In the genomic region with DNA sequence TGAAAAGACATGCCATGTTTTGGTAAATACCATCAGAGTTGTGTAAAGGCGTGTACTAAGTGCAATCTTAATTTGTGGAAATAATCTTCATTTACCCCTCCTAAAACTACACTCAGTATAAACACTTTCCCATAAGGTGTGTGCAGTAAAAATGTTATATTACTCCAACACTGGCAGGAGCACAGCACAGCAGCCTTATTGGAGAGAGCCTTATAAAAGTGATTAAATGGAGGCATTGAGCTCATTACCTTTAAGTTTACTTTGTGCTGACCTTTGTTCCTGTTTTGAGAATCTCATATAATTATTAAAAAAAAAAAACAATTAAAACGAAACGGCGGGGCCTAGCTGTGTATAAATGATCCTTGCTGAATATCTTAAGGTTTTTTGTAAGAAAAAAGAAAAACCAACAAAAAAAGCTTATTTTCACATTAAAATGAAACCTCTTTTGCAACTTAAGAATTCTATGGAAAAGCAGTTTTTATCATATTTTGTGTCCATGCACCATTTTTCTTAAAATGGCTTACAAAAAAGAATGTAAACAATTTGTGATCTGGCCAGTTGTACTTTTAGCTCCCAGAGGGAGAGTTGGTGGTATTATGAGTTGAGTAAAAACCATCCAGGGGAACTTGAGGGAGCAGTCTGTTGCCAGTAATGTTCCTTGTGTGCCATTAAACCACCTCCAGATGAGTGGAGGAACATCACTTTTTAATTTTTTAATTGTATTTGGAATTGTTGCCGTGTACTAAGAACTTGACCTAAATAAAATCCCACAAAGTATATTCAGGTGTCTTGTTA, we compare ENCODE assay signal across 18 cellular contexts.
DNase-seq lines count a peak whose midpoint lies in the region; ATAC-seq, FAIRE-seq and TF ChIP-seq lines count a peak whose summit lies in the region.
"Had no signal": no experiment of that assay in that cellular context is flagged by ENCODE, and none has a peak within 500 bp of the region (broad histone marks: within the 10 kb centered on the region; RNA-seq: fewer than 3 reads in every experiment).

No MANE protein-coding gene starts in this region.

- no peaks in the 10 kb centered on the region for H3K4me1 ChIP-seq in gastrocnemius medialis
- no peaks in the 10 kb centered on the region for H3K4me1 ChIP-seq in Caco-2

- TF ChIP-seq CTCF in choroid plexus epithelial cell (conservative IDR thresholded peaks at IDR 0.05; ENCODE audit: low read depth, low read length) (no peak), gastrocnemius medialis (IDR thresholded peaks at IDR 0.05 in 4 of 5, conservative IDR thresholded peaks at IDR 0.05 in 1 of 5) (no peak), Caco-2 (IDR thresholded peaks at IDR 0.05; ENCODE audit: insufficient read depth in 1 of 2, low read depth in 1 of 2, low read length in 1 of 2, severe bottlenecking in 1 of 2, unreplicated experiment in 1 of 2) (no peak)

- no peaks in the 10 kb centered on the region for H3K9me3 Mint-ChIP-seq in stimulated activated naive CD8-positive, alpha-beta T cell treated with anti-CD3 and anti-CD28 coated beads, Interleukin-15, amount 100 ng/mL, for 72 hours
- no peaks in the 10 kb centered on the region for H3K9me3 Mint-ChIP-seq in Caco-2 (ENCODE audit: unreplicated experiment)
- H3K9me3 Mint-ChIP-seq: CD4-positive, alpha-beta T cell had no signal

- H3K9me3 ChIP-seq in gastrocnemius medialis (no peaks in the 10 kb centered on the region), Caco-2 (no peaks in the 10 kb centered on the region)

- BruUV-seq in Caco-2 (replicated peaks; lab: Mats Ljungman, UMichigan), result no TSS peak

- H3K36me3 Mint-ChIP-seq in Caco-2 (ENCODE audit: insufficient read depth, unreplicated experiment), result peaks cover 56% of the 10 kb centered on the region

- H3K27ac Mint-ChIP-seq in stimulated activated naive CD8-positive, alpha-beta T cell treated with anti-CD3 and anti-CD28 coated beads, Interleukin-15, amount 100 ng/mL, for 72 hours, result no peak overlapping the region
- no peak overlapping the region for H3K27ac Mint-ChIP-seq in Caco-2 (ENCODE audit: unreplicated experiment)
- H3K27ac Mint-ChIP-seq: B cell; CD4-positive, alpha-beta T cell had no signal

- H3K4me1 Mint-ChIP-seq in stimulated activated naive CD8-positive, alpha-beta T cell treated with anti-CD3 and anti-CD28 coated beads, Interleukin-15, amount 100 ng/mL, for 72 hours, result no peaks in the 10 kb centered on the region
- no peaks in the 10 kb centered on the region for H3K4me1 Mint-ChIP-seq in Caco-2 (ENCODE audit: low read depth, unreplicated experiment)
- H3K4me1 Mint-ChIP-seq: B cell had no signal

- H3K36me3 ChIP-seq in gastrocnemius medialis (no peaks in the 10 kb centered on the region), Caco-2 (ENCODE audit: control insufficient read depth, insufficient read depth, low read length) (no peaks in the 10 kb centered on the region)

- POLR2A ChIA-PET in Caco-2 (lab: Charles Lee), result no interaction called here

- H3K27ac ChIP-seq in gastrocnemius medialis, result no peak overlapping the region
- H3K27ac ChIP-seq: SK-N-MC had no signal

- FAIRE-seq in GM12891 (lab: Jason Lieb, UNC), result peak; percentile 48

- H3K4me3 ChIP-seq in choroid plexus epithelial cell (ENCODE audit: low read depth, low read length) (no peak overlapping the region), gastrocnemius medialis (no peak overlapping the region), Caco-2 (ENCODE audit: low read depth, low read length) (no peak overlapping the region)
- H3K4me3 ChIP-seq: SK-N-MC had no signal

- in situ Hi-C loops in gastrocnemius medialis (cut with MboI; ENCODE audit: low sequenced_read_pairs in 4 of 4), result no loop called here

- no peak for DNase-seq in GM12891 (ENCODE audit: insufficient read length, low spot score)
- peak; percentile 40 for DNase-seq in LHCN-M2 (ENCODE audit: low read depth)
- peak; percentile 36 for DNase-seq in choroid plexus epithelial cell (ENCODE audit: low read depth)
- DNase-seq in left lobe of liver (ENCODE audit: low spot score), result no peak
- no peak for DNase-seq in stimulated activated naive CD8-positive, alpha-beta T cell treated with anti-CD3 and anti-CD28 coated beads, Interleukin-15, amount 100 ng/mL, for 72 hours
- no peak for DNase-seq in gastrocnemius medialis
- no peak for DNase-seq in Caco-2
- DNase-seq: CD4-positive, alpha-beta T cell; DMS79; NCI-H1417 treated with DMSO at 0.1 percent for 48 hours; NCI-H2029 treated with DMSO at 0.1 percent for 48 hours; NCI-H2171 treated with DMSO at 0.1 percent for 48 hours; NCI-H774; Right ventricle myocardium superior had no signal

- no peak overlapping the region for H3K4me3 Mint-ChIP-seq in stimulated activated naive CD8-positive, alpha-beta T cell treated with anti-CD3 and anti-CD28 coated beads, Interleukin-15, amount 100 ng/mL, for 72 hours
- no peak overlapping the region for H3K4me3 Mint-ChIP-seq in Caco-2 (ENCODE audit: unreplicated experiment)
- H3K4me3 Mint-ChIP-seq: B cell; CD4-positive, alpha-beta T cell had no signal

- no peaks in the 10 kb centered on the region for H3K27me3 Mint-ChIP-seq in stimulated activated naive CD8-positive, alpha-beta T cell treated with anti-CD3 and anti-CD28 coated beads, Interleukin-15, amount 100 ng/mL, for 72 hours
- H3K27me3 Mint-ChIP-seq in Caco-2 (ENCODE audit: insufficient read depth, unreplicated experiment), result no peaks in the 10 kb centered on the region
- H3K27me3 Mint-ChIP-seq: B cell; CD4-positive, alpha-beta T cell had no signal

- TF ChIP-seq POLR2A in GM12891 (IDR thresholded peaks at IDR 0.05; ENCODE audit: low read depth, low read length) (no peak), gastrocnemius medialis (IDR thresholded peaks at IDR 0.05) (no peak)

- H3K27me3 ChIP-seq in gastrocnemius medialis (no peaks in the 10 kb centered on the region), Caco-2 (replicated peaks; ENCODE audit: control insufficient read depth, insufficient read depth, low read length) (no peaks in the 10 kb centered on the region)

- intact Hi-C loops in gastrocnemius medialis (cut with DNase I; ENCODE audit: low total_unique reads), result no loop called here
- intact Hi-C loops in Caco-2 (cut with micrococcal nuclease; ENCODE audit: unreplicated experiment), result no loop called here

- ATAC-seq in left lobe of liver (peak; percentile 18), GM18517 (IDR thresholded peaks at IDR 0.05; ENCODE audit: unreplicated experiment) (no peak), gastrocnemius medialis (no peak)
- ATAC-seq in stimulated activated naive CD8-positive, alpha-beta T cell treated with anti-CD3 and anti-CD28 coated beads, Interleukin-15, amount 100 ng/mL, for 72 hours, result no peak
- ATAC-seq: Panc1 had no signal

- CTCF ChIA-PET in Caco-2 (lab: Charles Lee), result no interaction called here

TF ChIP-seq in GM12891, 5 proteins besides CTCF, POLR2A, EP300 and RAD21:
- TF ChIP-seq TAF1 (IDR thresholded peaks at IDR 0.05; ENCODE audit: low read depth, low read length) (no peak), POLR2AphosphoS5 (IDR thresholded peaks at IDR 0.05; ENCODE audit: low read depth, low read length) (no peak), SPI1 (IDR thresholded peaks at IDR 0.05; ENCODE audit: low read depth, low read length) (no peak), PAX5 (IDR thresholded peaks at IDR 0.05; ENCODE audit: insufficient read depth, low read length, severe bottlenecking) (no peak), POU2F2 (IDR thresholded peaks at IDR 0.05; ENCODE audit: low read depth, low read length) (no peak)
TF ChIP-seq in GM12891: peak in this region for 0.

Comparison
In these comparisons a context has a peak if more than half of its experiments do, and no peak if none do; other contexts are left out.
1. DNase-seq: peak in LHCN-M2 (single experiment) and choroid plexus epithelial cell (single experiment); none in GM12891 (single experiment), left lobe of liver (single experiment), stimulated activated naive CD8-positive, alpha-beta T cell treated with anti-CD3 and anti-CD28 coated beads, Interleukin-15, amount 100 ng/mL, for 72 hours (0 of 2), gastrocnemius medialis (0 of 2) and Caco-2 (0 of 2).